In the genomic region with DNA sequence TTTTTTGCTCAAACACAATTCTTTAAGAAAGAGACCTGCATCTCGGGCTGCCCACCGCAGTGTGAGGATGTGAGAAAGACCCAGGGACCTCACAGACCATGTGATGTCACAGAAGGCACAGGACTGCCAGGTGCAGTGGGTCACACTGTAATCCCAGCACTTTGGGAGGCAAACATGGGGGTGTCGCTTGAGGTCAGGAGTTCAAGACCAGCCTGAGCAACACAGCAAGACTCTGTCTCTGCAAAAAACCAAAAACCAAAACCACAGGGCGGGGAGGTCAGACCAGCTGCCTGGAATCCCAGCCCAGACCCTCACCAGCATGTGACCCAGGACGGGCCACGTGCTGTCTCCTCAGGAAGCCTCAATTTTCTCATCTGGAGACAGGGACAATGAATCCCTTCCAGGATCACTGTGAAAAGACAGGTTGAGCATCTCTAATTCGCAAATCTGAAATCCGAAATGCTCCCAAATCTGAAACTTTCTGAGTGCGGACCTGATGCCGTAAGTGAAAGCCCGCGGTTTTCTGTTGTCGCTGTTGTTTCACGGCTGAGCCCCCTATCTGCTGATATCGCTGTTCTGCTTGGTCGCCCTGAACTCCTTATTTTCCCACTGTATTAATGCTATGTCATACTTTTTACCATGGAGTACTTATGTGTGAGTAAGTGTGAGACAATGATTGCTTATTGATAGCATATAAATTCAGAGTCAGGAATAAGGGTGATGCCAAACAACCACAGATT, we compare ENCODE assay signal across 27 cellular contexts.
DNase-seq lines count a peak whose midpoint lies in the region; ATAC-seq and TF ChIP-seq lines count a peak whose summit lies in the region.
"Had no signal": no experiment of that assay in that cellular context is flagged by ENCODE, and none has a peak within 500 bp of the region (broad histone marks: within the 10 kb centered on the region; RNA-seq: fewer than 3 reads in every experiment).

No MANE protein-coding gene starts in this region.

- H3K9me3 ChIP-seq in OCI-LY3 (ENCODE audit: insufficient read depth, low read length) = no peaks in the 10 kb centered on the region
- no peaks in the 10 kb centered on the region for H3K9me3 ChIP-seq in right atrium auricular region
- no peaks in the 10 kb centered on the region for H3K9me3 ChIP-seq in transverse colon
- H3K9me3 ChIP-seq in esophagus muscularis mucosa = no peaks in the 10 kb centered on the region

- H3K9ac ChIP-seq in OCI-LY3 (ENCODE audit: low read length) = no peak overlapping the region; the same call in 1 of the 2 replicates

- H3K27me3 Mint-ChIP-seq in stimulated activated naive CD8-positive, alpha-beta T cell treated with anti-CD3 and anti-CD28 coated beads, Interleukin-15, Interleukin-2, amounts not matched to agents 100 ng/mL and 50 ng/mL, for 24 hours = peaks cover 25% of the 10 kb centered on the region
- peaks cover 34% of the 10 kb centered on the region for H3K27me3 Mint-ChIP-seq in stimulated activated naive CD8-positive, alpha-beta T cell treated with anti-CD3 and anti-CD28 coated beads, Interleukin-15, amount 100 ng/mL, for 72 hours
- H3K27me3 Mint-ChIP-seq in memory B cell = peaks cover 32% of the 10 kb centered on the region
- H3K27me3 Mint-ChIP-seq: CD4-positive, alpha-beta T cell had no signal

- TF ChIP-seq POLR2A in transverse colon (IDR thresholded peaks at IDR 0.05) (no peak), esophagus muscularis mucosa (IDR thresholded peaks at IDR 0.05; ENCODE audit: low read depth) (no peak)

- peak overlapping the region; percentile 69; the same call in 1 of the 2 replicates for H2AFZ ChIP-seq in OCI-LY3 (ENCODE audit: low read depth, low read length)

- no peak for ATAC-seq in stimulated activated naive CD8-positive, alpha-beta T cell treated with anti-CD3 and anti-CD28 coated beads, Interleukin-15, amount 100 ng/mL, for 72 hours
- ATAC-seq in memory B cell (ENCODE audit: low read depth) = peak; percentile 39
- ATAC-seq: esophagus mucosa; left cardiac atrium; SK-N-SH treated with all-trans-retinoic acid at 6 μM for 48 hours; stimulated activated effector memory CD8-positive, alpha-beta T cell treated with anti-CD3 and anti-CD28 coated beads, Interleukin-12 subunit alpha, Interleukin-12 subunit beta, amount 100 ng/mL, for 72 hours had no signal

- peak overlapping the region; percentile 79 for H3K4me2 ChIP-seq in OCI-LY3 (ENCODE audit: low read length)

- TF ChIP-seq EP300 in transverse colon (IDR thresholded peaks at IDR 0.05; ENCODE audit: low read depth) (no peak), esophagus muscularis mucosa (IDR thresholded peaks at IDR 0.05) (no peak)

- no peak overlapping the region for H3K4me3 Mint-ChIP-seq in stimulated activated naive CD8-positive, alpha-beta T cell treated with anti-CD3 and anti-CD28 coated beads, Interleukin-15, Interleukin-2, amounts not matched to agents 100 ng/mL and 50 ng/mL, for 24 hours
- H3K4me3 Mint-ChIP-seq in stimulated activated naive CD8-positive, alpha-beta T cell treated with anti-CD3 and anti-CD28 coated beads, Interleukin-15, amount 100 ng/mL, for 72 hours = no peak overlapping the region
- no peak overlapping the region for H3K4me3 Mint-ChIP-seq in memory B cell
- H3K4me3 Mint-ChIP-seq: activated naive CD4-positive, alpha-beta T cell treated with anti-CD3 and anti-CD28 coated beads, Interleukin-2, amount 10 ng/mL, durations not matched to agents 7 days and 5 days; CD4-positive, alpha-beta T cell; HFFc6; stimulated activated effector memory CD8-positive, alpha-beta T cell treated with anti-CD3 and anti-CD28 coated beads, Interleukin-12 subunit alpha, Interleukin-12 subunit beta, amount 100 ng/mL, for 72 hours had no signal

- H3K4me1 Mint-ChIP-seq in stimulated activated naive CD8-positive, alpha-beta T cell treated with anti-CD3 and anti-CD28 coated beads, Interleukin-15, Interleukin-2, amounts not matched to agents 100 ng/mL and 50 ng/mL, for 24 hours (ENCODE audit: low read depth) = peaks cover 63% of the 10 kb centered on the region
- H3K4me1 Mint-ChIP-seq in stimulated activated naive CD8-positive, alpha-beta T cell treated with anti-CD3 and anti-CD28 coated beads, Interleukin-15, amount 100 ng/mL, for 72 hours = peaks cover 44% of the 10 kb centered on the region
- peaks cover 14% of the 10 kb centered on the region for H3K4me1 Mint-ChIP-seq in memory B cell

- peaks cover 3% of the 10 kb centered on the region for H3K36me3 Mint-ChIP-seq in stimulated activated naive CD8-positive, alpha-beta T cell treated with anti-CD3 and anti-CD28 coated beads, Interleukin-15, Interleukin-2, amounts not matched to agents 100 ng/mL and 50 ng/mL, for 24 hours (ENCODE audit: low read depth)
- H3K36me3 Mint-ChIP-seq in memory B cell = no peaks in the 10 kb centered on the region
- H3K36me3 Mint-ChIP-seq: activated naive CD4-positive, alpha-beta T cell treated with anti-CD3 and anti-CD28 coated beads, Interleukin-2, amount 10 ng/mL, durations not matched to agents 7 days and 5 days had no signal

- H3K27me3 ChIP-seq in OCI-LY3 (ENCODE audit: low read depth, low read length) = peaks cover 68% of the 10 kb centered on the region
- H3K27me3 ChIP-seq in right atrium auricular region = no peaks in the 10 kb centered on the region
- H3K27me3 ChIP-seq in transverse colon = no peaks in the 10 kb centered on the region
- no peaks in the 10 kb centered on the region for H3K27me3 ChIP-seq in esophagus muscularis mucosa

- H4K20me1 ChIP-seq in OCI-LY3 (ENCODE audit: insufficient read depth, low read length) = no peaks in the 10 kb centered on the region

- peaks cover 21% of the 10 kb centered on the region for H3K4me1 ChIP-seq in OCI-LY3 (ENCODE audit: low read length)
- peaks cover 0 to 21% of the 10 kb centered on the region in 2 donors for H3K4me1 ChIP-seq in right atrium auricular region
- H3K4me1 ChIP-seq in transverse colon = peaks cover 0 to 21% (median 15%) of the 10 kb centered on the region in 4 donors
- peaks cover 14 to 21% (median 20%) of the 10 kb centered on the region in 4 donors for H3K4me1 ChIP-seq in esophagus muscularis mucosa

- H3K27ac Mint-ChIP-seq in stimulated activated naive CD8-positive, alpha-beta T cell treated with anti-CD3 and anti-CD28 coated beads, Interleukin-15, Interleukin-2, amounts not matched to agents 100 ng/mL and 50 ng/mL, for 24 hours = peak overlapping the region; percentile 74
- peak overlapping the region in 1 of 2 donors; percentile 2 for H3K27ac Mint-ChIP-seq in stimulated activated naive CD8-positive, alpha-beta T cell treated with anti-CD3 and anti-CD28 coated beads, Interleukin-15, amount 100 ng/mL, for 72 hours
- H3K27ac Mint-ChIP-seq in memory B cell = no peak overlapping the region
- H3K27ac Mint-ChIP-seq: activated naive CD4-positive, alpha-beta T cell treated with anti-CD3 and anti-CD28 coated beads, Interleukin-2, amount 10 ng/mL, durations not matched to agents 7 days and 5 days; CD4-positive, alpha-beta T cell; HFFc6; stimulated activated effector memory CD8-positive, alpha-beta T cell treated with anti-CD3 and anti-CD28 coated beads, Interleukin-12 subunit alpha, Interleukin-12 subunit beta, amount 100 ng/mL, for 72 hours had no signal

- no peak for DNase-seq in stimulated activated naive CD8-positive, alpha-beta T cell treated with anti-CD3 and anti-CD28 coated beads, Interleukin-15, amount 100 ng/mL, for 72 hours
- DNase-seq in memory B cell (ENCODE audit: low spot score in 2 of 2) (no peak), right atrium auricular region (ENCODE audit: low spot score) (no peak), SIG-M5 (lab: John Stamatoyannopoulos, UW) (no peak), transverse colon (no peak), esophagus muscularis mucosa (ENCODE audit: extremely low spot score) (no peak)
- DNase-seq: activated CD4-positive, alpha-beta T cell treated with anti-CD3 and anti-CD28 coated beads, Interleukin-2, amount 50 U/mL, for 4 hours; activated naive CD4-positive, alpha-beta T cell treated with anti-CD3 and anti-CD28 coated beads, Interleukin-2, amount 10 ng/mL, durations not matched to agents 7 days and 5 days; anterior cingulate cortex; CD4-positive, alpha-beta T cell; cortex of kidney; foreskin melanocyte; HFFc6; KBM-7; left cardiac atrium; mammary epithelial cell; NCI-H187; NCI-H526; occipital lobe; small intestine; stimulated activated CD4-positive, alpha-beta T cell treated with anti-CD3 and anti-CD28 coated beads, Interleukin-2, amount 100 ng/mL, for 24 hours had no signal

- no peaks in the 10 kb centered on the region for H3K9me3 Mint-ChIP-seq in stimulated activated naive CD8-positive, alpha-beta T cell treated with anti-CD3 and anti-CD28 coated beads, Interleukin-15, Interleukin-2, amounts not matched to agents 100 ng/mL and 50 ng/mL, for 24 hours
- H3K9me3 Mint-ChIP-seq in stimulated activated naive CD8-positive, alpha-beta T cell treated with anti-CD3 and anti-CD28 coated beads, Interleukin-15, amount 100 ng/mL, for 72 hours = no peaks in the 10 kb centered on the region
- H3K9me3 Mint-ChIP-seq in memory B cell = peaks cover 1% of the 10 kb centered on the region
- H3K9me3 Mint-ChIP-seq: activated naive CD4-positive, alpha-beta T cell treated with anti-CD3 and anti-CD28 coated beads, Interleukin-2, amount 10 ng/mL, durations not matched to agents 7 days and 5 days; CD4-positive, alpha-beta T cell; HFFc6; stimulated activated effector memory CD8-positive, alpha-beta T cell treated with anti-CD3 and anti-CD28 coated beads, Interleukin-12 subunit alpha, Interleukin-12 subunit beta, amount 100 ng/mL, for 72 hours had no signal

- H3K36me3 ChIP-seq in OCI-LY3 (replicated peaks; ENCODE audit: low read depth, low read length) (no peaks in the 10 kb centered on the region), right atrium auricular region (no peaks in the 10 kb centered on the region), transverse colon (no peaks in the 10 kb centered on the region), esophagus muscularis mucosa (no peaks in the 10 kb centered on the region)

- H3K27ac ChIP-seq in OCI-LY3 (ENCODE audit: low read length) = no peak overlapping the region
- H3K27ac ChIP-seq in right atrium auricular region = no peak overlapping the region
- no peak overlapping the region for H3K27ac ChIP-seq in transverse colon
- no peak overlapping the region for H3K27ac ChIP-seq in esophagus muscularis mucosa (replicated peaks in 1 of 4)
- H3K27ac ChIP-seq: VCaP had no signal

- intact Hi-C loops in transverse colon (cut with DNase I; ENCODE audit: low total_unique reads) = no loop called here
- intact Hi-C loops in esophagus muscularis mucosa (cut with DNase I) = no loop called here

- TF ChIP-seq CTCF in OCI-LY3 (IDR thresholded peaks at IDR 0.05; ENCODE audit: low read depth, low read length) (no peak), right atrium auricular region (IDR thresholded peaks at IDR 0.05) (no peak), transverse colon (IDR thresholded peaks at IDR 0.05) (no peak), esophagus muscularis mucosa (IDR thresholded peaks at IDR 0.05) (no peak)

- WGBS in transverse colon (ENCODE audit: low coverage in 1 of 2), 2 donors = 75% methylated on average over 16 of the region's 16 CpGs; no CpG with 5 or more reads in 1 of the 2 donors
- WGBS in esophagus muscularis mucosa = 90% methylated on average over 16 of the region's 16 CpGs

- no peaks in the 10 kb centered on the region for H3K79me2 ChIP-seq in OCI-LY3 (ENCODE audit: low read length)

- in situ Hi-C loops in transverse colon (cut with MboI; ENCODE audit: low pct_ligation_motif_present in 1 of 4, low pct_unique_long_range_greater_than_20kb in 1 of 4, low sequenced_read_pairs in 3 of 4) = no loop called here

- H3K4me3 ChIP-seq in OCI-LY3 (ENCODE audit: low read length) (peak overlapping the region; percentile 67), right atrium auricular region (no peak overlapping the region), transverse colon (no peak overlapping the region), esophagus muscularis mucosa (no peak overlapping the region)
